ENCODE assay signal across 11 cellular contexts in genomic region chr18:23565916-23566547, GRCh38.
"Had no signal": no experiment of that assay in that cellular context is flagged by ENCODE, and none has a peak within 500 bp of the region (broad histone marks: within the 10 kb centered on the region; RNA-seq: fewer than 3 reads in every experiment).

No MANE protein-coding gene starts in this region.

- H3K27me3 ChIP-seq: adrenal gland, ovary had no signal

- H3K4me3 ChIP-seq: adrenal gland, ovary, thoracic aorta had no signal

- H3K36me3 ChIP-seq: ovary had no signal

- H3K27ac ChIP-seq: ovary, thoracic aorta had no signal

- ATAC-seq: stimulated activated naive CD8-positive, alpha-beta T cell treated with anti-CD3 and anti-CD28 coated beads, Interleukin-15, amount 100 ng/mL, for 72 hours had no signal

- FAIRE-seq: urothelium cell line had no signal

- H3K9me3 ChIP-seq: adrenal gland, ovary, thoracic aorta had no signal

- DNase-seq: activated CD4-positive, CD25-positive, alpha-beta regulatory T cell; activated naive CD4-positive, alpha-beta T cell treated with anti-CD3 and anti-CD28 coated beads, Interleukin-2, amount 50 U/mL, for 16 hours; effector memory CD4-positive, alpha-beta T cell; erythroblast; nephron progenitor cell; ovary; stimulated activated CD4-positive, alpha-beta T cell treated with anti-CD3 and anti-CD28 coated beads, Interleukin-4, amount 100 ng/mL, for 24 hours; stimulated activated naive CD8-positive, alpha-beta T cell treated with anti-CD3 and anti-CD28 coated beads, Interleukin-15, amount 100 ng/mL, for 72 hours had no signal
